ENCODE assay signal across 28 cellular contexts in genomic region chr2:214014551-214015230, GRCh38.
"Had no signal": no experiment of that assay in that cellular context is flagged by ENCODE, and none has a peak within 500 bp of the region (broad histone marks: within the 10 kb centered on the region; RNA-seq: fewer than 3 reads in every experiment).

No MANE protein-coding gene starts in this region.

- H3K27me3 Mint-ChIP-seq: activated B cell treated with CpG ODN at 0.5 μM for 24 hours; activated CD4-positive, alpha-beta memory T cell treated with anti-CD3 and anti-CD28 coated beads, Interleukin-2, amount 10 ng/mL, durations not matched to agents 7 days and 5 days; activated CD4-positive, alpha-beta T cell treated with anti-CD3 and anti-CD28 coated beads, Interleukin-2, amount 10 ng/mL, durations not matched to agents 7 days and 5 days; activated naive CD8-positive, alpha-beta T cell treated with anti-CD3 and anti-CD28 coated beads, Interleukin-2, amount 10 ng/mL, durations not matched to agents 7 days and 5 days; activated T-helper 17 cell treated with anti-CD3 and anti-CD28 coated beads, Interleukin-2, amount 50 U/mL, for 72 hours; T-helper 17 cell had no signal

- H3K4me1 ChIP-seq: breast epithelium had no signal

- DNase-seq: activated B cell treated with CpG ODN at 0.5 μM for 24 hours; activated CD4-positive, alpha-beta memory T cell treated with anti-CD3 and anti-CD28 coated beads, Interleukin-2, amount 10 ng/mL, durations not matched to agents 7 days and 5 days; activated CD4-positive, alpha-beta T cell treated with anti-CD3 and anti-CD28 coated beads for 1 hour; activated CD4-positive, alpha-beta T cell treated with anti-CD3 and anti-CD28 coated beads, Interleukin-2, amount 10 ng/mL, durations not matched to agents 7 days and 5 days; activated naive CD4-positive, alpha-beta T cell treated with anti-CD3 and anti-CD28 coated beads, Interleukin-2, amount 50 U/mL, for 16 hours; activated naive CD8-positive, alpha-beta T cell treated with anti-CD3 and anti-CD28 coated beads, Interleukin-2, amount 10 ng/mL, durations not matched to agents 7 days and 5 days; activated T-cell treated with anti-CD3 and anti-CD28 coated beads for 4 hours; activated T-cell treated with anti-CD3 and anti-CD28 coated beads, Interleukin-2, amount 50 U/mL, for 48 hours; adrenal gland; aorta; central memory CD4-positive, alpha-beta T cell; Karpas-422; NCI-H1048; NCI-H146; NCI-H187 treated with DMSO at 0.1 percent for 48 hours; NCI-H2081 treated with DMSO at 0.1 percent for 48 hours; NCI-H2227 treated with DMSO at 0.1 percent for 48 hours; NCI-H526; NCI-H774; NK-92 treated with Interleukin-12 subunit alpha and Interleukin-12 subunit beta, amount 100 ng/mL, for 24 hours; SHP77; T-helper 17 cell; T-helper 9 cell had no signal

- FAIRE-seq: K562, RCC 7860 had no signal

- H3K36me3 ChIP-seq: adrenal gland, breast epithelium, SJSA1 had no signal

- H3K27me3 ChIP-seq: adrenal gland, breast epithelium, SJSA1 had no signal

- ATAC-seq: activated T-helper 17 cell treated with anti-CD3 and anti-CD28 coated beads, Interleukin-2, amount 50 U/mL, for 72 hours; K562; T-helper 17 cell had no signal

- H3K9me3 Mint-ChIP-seq: activated B cell treated with CpG ODN at 0.5 μM for 24 hours; activated CD4-positive, alpha-beta T cell treated with anti-CD3 and anti-CD28 coated beads, Interleukin-2, amount 10 ng/mL, durations not matched to agents 7 days and 5 days; activated naive CD8-positive, alpha-beta T cell treated with anti-CD3 and anti-CD28 coated beads, Interleukin-2, amount 10 ng/mL, durations not matched to agents 7 days and 5 days; activated T-helper 17 cell treated with anti-CD3 and anti-CD28 coated beads, Interleukin-2, amount 50 U/mL, for 72 hours had no signal

- H3K36me3 Mint-ChIP-seq: activated naive CD8-positive, alpha-beta T cell treated with anti-CD3 and anti-CD28 coated beads, Interleukin-2, amount 10 ng/mL, durations not matched to agents 7 days and 5 days had no signal

- H3K27ac Mint-ChIP-seq: activated B cell treated with CpG ODN at 0.5 μM for 24 hours; activated CD4-positive, alpha-beta memory T cell treated with anti-CD3 and anti-CD28 coated beads, Interleukin-2, amount 10 ng/mL, durations not matched to agents 7 days and 5 days; activated CD4-positive, alpha-beta T cell treated with anti-CD3 and anti-CD28 coated beads, Interleukin-2, amount 10 ng/mL, durations not matched to agents 7 days and 5 days; activated naive CD8-positive, alpha-beta T cell treated with anti-CD3 and anti-CD28 coated beads, Interleukin-2, amount 10 ng/mL, durations not matched to agents 7 days and 5 days; activated T-helper 17 cell treated with anti-CD3 and anti-CD28 coated beads, Interleukin-2, amount 50 U/mL, for 72 hours; T-helper 17 cell had no signal

- H3K4me1 Mint-ChIP-seq: activated B cell treated with CpG ODN at 0.5 μM for 24 hours; activated CD4-positive, alpha-beta memory T cell treated with anti-CD3 and anti-CD28 coated beads, Interleukin-2, amount 10 ng/mL, durations not matched to agents 7 days and 5 days; activated CD4-positive, alpha-beta T cell treated with anti-CD3 and anti-CD28 coated beads, Interleukin-2, amount 10 ng/mL, durations not matched to agents 7 days and 5 days; activated naive CD8-positive, alpha-beta T cell treated with anti-CD3 and anti-CD28 coated beads, Interleukin-2, amount 10 ng/mL, durations not matched to agents 7 days and 5 days; activated T-helper 17 cell treated with anti-CD3 and anti-CD28 coated beads, Interleukin-2, amount 50 U/mL, for 72 hours; T-helper 17 cell had no signal

- H3K4me3 ChIP-seq: adrenal gland, breast epithelium, K562, SJSA1 had no signal

- H3K9me3 ChIP-seq: adrenal gland, breast epithelium, SJSA1 had no signal

- H3K4me3 Mint-ChIP-seq: activated B cell treated with CpG ODN at 0.5 μM for 24 hours; activated CD4-positive, alpha-beta memory T cell treated with anti-CD3 and anti-CD28 coated beads, Interleukin-2, amount 10 ng/mL, durations not matched to agents 7 days and 5 days; activated CD4-positive, alpha-beta T cell treated with anti-CD3 and anti-CD28 coated beads, Interleukin-2, amount 10 ng/mL, durations not matched to agents 7 days and 5 days; activated naive CD8-positive, alpha-beta T cell treated with anti-CD3 and anti-CD28 coated beads, Interleukin-2, amount 10 ng/mL, durations not matched to agents 7 days and 5 days; activated T-helper 17 cell treated with anti-CD3 and anti-CD28 coated beads, Interleukin-2, amount 50 U/mL, for 72 hours; T-helper 17 cell had no signal

- H3K27ac ChIP-seq: adrenal gland, breast epithelium, SJSA1 had no signal
